In the genomic region with DNA sequence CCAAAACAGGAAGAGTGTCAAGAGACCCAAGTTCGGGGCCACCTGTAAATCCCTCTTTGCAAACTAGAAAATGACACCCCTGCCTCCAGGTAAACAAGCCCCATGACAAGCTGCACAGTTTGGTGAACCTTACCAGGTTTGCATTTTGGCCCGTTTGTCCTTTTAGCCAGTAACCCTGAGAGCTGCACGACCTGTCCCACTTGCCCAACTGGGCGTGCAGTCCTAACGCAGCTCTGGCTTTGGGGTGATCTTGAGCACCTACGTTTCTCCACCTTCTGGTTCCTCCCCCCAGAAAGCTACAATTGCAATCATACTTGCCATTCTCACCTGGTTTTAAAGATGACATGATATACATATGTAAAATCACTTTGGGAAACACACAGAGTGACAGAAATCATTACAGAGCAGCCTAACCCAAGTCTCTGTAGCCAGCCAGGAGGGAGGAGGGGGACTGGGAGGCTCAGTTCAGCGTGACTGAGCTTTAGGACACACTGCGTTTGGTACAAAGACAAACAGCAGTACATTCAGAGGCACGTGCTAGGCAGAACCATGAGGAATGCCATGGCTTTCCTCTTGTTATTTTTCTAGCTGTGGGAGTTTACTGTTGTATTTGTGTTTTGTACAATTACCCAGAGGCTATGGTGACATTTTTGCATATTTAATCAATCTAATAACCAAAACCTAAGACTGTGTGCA, we compare ENCODE assay signal across 15 cellular contexts.
DNase-seq lines count a peak whose midpoint lies in the region; ATAC-seq and TF ChIP-seq lines count a peak whose summit lies in the region.
"Had no signal": no experiment of that assay in that cellular context is flagged by ENCODE, and none has a peak within 500 bp of the region (broad histone marks: within the 10 kb centered on the region; RNA-seq: fewer than 3 reads in every experiment).

No MANE protein-coding gene starts in this region.

- H3K4me1 Mint-ChIP-seq in nephron progenitor cell (peaks cover 24% of the 10 kb centered on the region), type B pancreatic cell (ENCODE audit: unreplicated experiment) (no peaks in the 10 kb centered on the region)

- H3K27me3 ChIP-seq in foreskin keratinocyte = no peaks in the 10 kb centered on the region
- H3K27me3 ChIP-seq: BLaER1 treated with 17β-estradiol and CSF1 and Interleukin-3, amounts not matched to agents 10 nM and 100 nM; Peyer's patch; SJSA1 had no signal

- H3K4me3 Mint-ChIP-seq in nephron progenitor cell (no peak overlapping the region), type B pancreatic cell (no peak overlapping the region)
- H3K4me3 Mint-ChIP-seq: H9 had no signal

- H3K36me3 Mint-ChIP-seq in nephron progenitor cell (ENCODE audit: low read depth) = no peaks in the 10 kb centered on the region
- no peaks in the 10 kb centered on the region for H3K36me3 Mint-ChIP-seq in type B pancreatic cell

- H3K27ac ChIP-seq in foreskin keratinocyte = no peak overlapping the region
- H3K27ac ChIP-seq: BLaER1 treated with 17β-estradiol and CSF1 and Interleukin-3, amounts not matched to agents 10 nM and 100 nM; Peyer's patch; SJSA1 had no signal

- peak; percentile 0 for DNase-seq in NCI-H69 (lab: John Stamatoyannopoulos, UW)
- peak; percentile 30 for DNase-seq in nephron progenitor cell
- DNase-seq in type B pancreatic cell (ENCODE audit: extremely low spot score, unreplicated experiment) = no peak
- no peak for DNase-seq in posterior cingulate gyrus
- no peak for DNase-seq in SW480 (ENCODE audit: low spot score)
- DNase-seq in foreskin keratinocyte = no peak
- DNase-seq: H9; NCI-H1417; NCI-H2029 treated with DMSO at 0.1 percent for 48 hours; NCI-H748 treated with DMSO at 0.1 percent for 48 hours; NK-92 treated with Interleukin-12 subunit alpha and Interleukin-12 subunit beta, amount 100 ng/mL, for 24 hours; Peyer's patch had no signal

- ATAC-seq in esophagus mucosa = peak; percentile 33
- no peak for ATAC-seq in foreskin keratinocyte

- peaks cover 3% of the 10 kb centered on the region for H3K9me3 Mint-ChIP-seq in nephron progenitor cell
- peaks cover 6% of the 10 kb centered on the region for H3K9me3 Mint-ChIP-seq in type B pancreatic cell
- H3K9me3 Mint-ChIP-seq: H9 had no signal

- H3K27ac Mint-ChIP-seq in nephron progenitor cell (no peak overlapping the region), type B pancreatic cell (peak overlapping the region; percentile 12)

- intact Hi-C loops in posterior cingulate gyrus (cut with DNase I) = no loop called here

- no peaks in the 10 kb centered on the region for H3K4me1 ChIP-seq in foreskin keratinocyte
- H3K4me1 ChIP-seq: BLaER1 treated with 17β-estradiol and CSF1 and Interleukin-3, amounts not matched to agents 10 nM and 100 nM; Peyer's patch had no signal

- H3K27me3 Mint-ChIP-seq in nephron progenitor cell (ENCODE audit: low read depth, poor library complexity) (peaks cover 6% of the 10 kb centered on the region), type B pancreatic cell (no peaks in the 10 kb centered on the region)

- TF ChIP-seq CTCF in nephron progenitor cell (IDR thresholded peaks at IDR 0.05) = no peak
- TF ChIP-seq CTCF in type B pancreatic cell (conservative IDR thresholded peaks at IDR 0.05) = no peak
- no peak for TF ChIP-seq CTCF in foreskin keratinocyte (conservative IDR thresholded peaks at IDR 0.05)

Comparison
In these comparisons a context has a peak if more than half of its experiments do, and no peak if none do; other contexts are left out.
1. DNase-seq: peak in NCI-H69 (single experiment) and nephron progenitor cell (single experiment); none in type B pancreatic cell (single experiment), posterior cingulate gyrus (0 of 10), SW480 (single experiment) and foreskin keratinocyte (0 of 2).